ENCODE assay signal across 4 cellular contexts in genomic region chr15:59565299-59565698, GRCh38.
"Had no signal": no experiment of that assay in that cellular context is flagged by ENCODE, and none has a peak within 500 bp of the region (broad histone marks: within the 10 kb centered on the region; RNA-seq: fewer than 3 reads in every experiment).

No MANE protein-coding gene starts in this region.

- H3K27ac ChIP-seq: HL-60, KMS-11 had no signal

- H3K4me3 ChIP-seq: K562 had no signal

- ATAC-seq: HepG2, K562 had no signal
